8 cellular contexts compared by ENCODE assay signal in the genomic region with DNA sequence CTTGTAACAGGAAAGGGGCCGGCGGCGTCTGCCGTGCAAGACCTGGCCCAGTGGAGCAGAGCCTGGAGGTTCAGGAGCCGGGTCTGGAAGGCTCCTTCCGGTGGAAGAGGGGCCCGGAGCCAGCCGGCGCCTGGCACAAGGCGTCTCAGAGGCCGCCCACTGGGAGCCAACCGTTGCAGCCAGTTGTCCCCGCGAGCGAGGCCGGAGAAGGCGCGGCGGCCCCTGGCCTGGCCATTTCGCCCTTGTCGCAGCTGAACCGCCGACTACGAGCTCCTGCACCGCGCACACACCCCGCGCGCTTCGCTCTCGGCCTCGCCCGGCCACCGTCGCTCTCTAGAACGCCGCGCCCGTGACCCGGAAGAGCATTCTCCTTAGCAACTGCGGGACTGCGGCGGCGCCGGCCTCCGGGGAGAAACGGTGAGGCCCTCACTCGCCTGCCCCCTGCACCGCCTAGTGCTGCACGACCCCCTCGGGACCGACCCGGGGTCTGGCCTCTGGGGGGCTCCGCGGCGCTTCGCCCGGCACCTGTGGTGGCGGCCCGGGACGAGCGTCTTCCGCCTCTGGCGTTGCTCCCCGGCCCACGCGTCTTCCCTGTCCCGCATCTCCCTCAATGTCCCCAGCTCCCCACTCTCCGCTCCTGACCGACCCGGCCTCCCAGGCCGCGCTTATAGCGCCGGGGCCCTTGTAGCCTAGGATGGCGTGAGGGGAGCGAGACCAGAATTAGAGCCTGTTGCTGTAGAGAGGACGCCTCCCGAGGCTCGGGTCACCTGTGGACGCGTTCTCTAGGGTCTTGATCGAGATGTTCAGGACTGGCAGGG. TPM values are rescaled to one million over a fixed set of nuclear protein-coding genes. Genes with fewer than 3 reads are reported as not detected.
DNase-seq lines count a peak whose midpoint lies in the region; FAIRE-seq and TF ChIP-seq lines count a peak whose summit lies in the region.

A gene with protein sequence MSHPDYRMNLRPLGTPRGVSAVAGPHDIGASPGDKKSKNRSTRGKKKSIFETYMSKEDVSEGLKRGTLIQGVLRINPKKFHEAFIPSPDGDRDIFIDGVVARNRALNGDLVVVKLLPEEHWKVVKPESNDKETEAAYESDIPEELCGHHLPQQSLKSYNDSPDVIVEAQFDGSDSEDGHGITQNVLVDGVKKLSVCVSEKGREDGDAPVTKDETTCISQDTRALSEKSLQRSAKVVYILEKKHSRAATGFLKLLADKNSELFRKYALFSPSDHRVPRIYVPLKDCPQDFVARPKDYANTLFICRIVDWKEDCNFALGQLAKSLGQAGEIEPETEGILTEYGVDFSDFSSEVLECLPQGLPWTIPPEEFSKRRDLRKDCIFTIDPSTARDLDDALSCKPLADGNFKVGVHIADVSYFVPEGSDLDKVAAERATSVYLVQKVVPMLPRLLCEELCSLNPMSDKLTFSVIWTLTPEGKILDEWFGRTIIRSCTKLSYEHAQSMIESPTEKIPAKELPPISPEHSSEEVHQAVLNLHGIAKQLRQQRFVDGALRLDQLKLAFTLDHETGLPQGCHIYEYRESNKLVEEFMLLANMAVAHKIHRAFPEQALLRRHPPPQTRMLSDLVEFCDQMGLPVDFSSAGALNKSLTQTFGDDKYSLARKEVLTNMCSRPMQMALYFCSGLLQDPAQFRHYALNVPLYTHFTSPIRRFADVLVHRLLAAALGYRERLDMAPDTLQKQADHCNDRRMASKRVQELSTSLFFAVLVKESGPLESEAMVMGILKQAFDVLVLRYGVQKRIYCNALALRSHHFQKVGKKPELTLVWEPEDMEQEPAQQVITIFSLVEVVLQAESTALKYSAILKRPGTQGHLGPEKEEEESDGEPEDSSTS (plus strand): TSS at position 365 of the 818 bp plus-strand sequence. CDS start 53,215 bp downstream, outside the sequence.

- peak within 1 kb of the TSS; percentile 32 for H3K23ac ChIP-seq in neuronal stem cell (ENCODE audit: low read depth, low read length, poor library complexity)

- no peaks in the 10 kb centered on the region for H4K20me1 ChIP-seq in MM.1S (ENCODE audit: insufficient read depth, low read length)

- peak within 1 kb of the TSS; percentile 99 for H3K18ac ChIP-seq in neuronal stem cell (ENCODE audit: low read length)

- peak within 1 kb of the TSS; percentile 38 for H3K4ac ChIP-seq in neuronal stem cell (ENCODE audit: low read length)

- TF ChIP-seq CTCF in MM.1S (IDR thresholded peaks at IDR 0.05; ENCODE audit: low read length) (no peak), subcutaneous adipose tissue (IDR thresholded peaks at IDR 0.05; ENCODE audit: low read depth) (no peak)

- no peaks in the 10 kb centered on the region for H3F3A ChIP-seq in MM.1S (ENCODE audit: insufficient read depth, low read length)

- peak within 1 kb of the TSS; percentile 85 for H3K4me2 ChIP-seq in MM.1S (ENCODE audit: low read depth, low read length)
- H3K4me2 ChIP-seq in neuronal stem cell (ENCODE audit: insufficient read depth, low read length, poor library complexity, severe bottlenecking), result peak within 1 kb of the TSS; percentile 80

- WGBS in neuronal stem cell (ENCODE audit: extremely low coverage in 2 of 2, insufficient read length in 2 of 2, insufficient replicate concordance in 1 of 2), 2 donors, result no CpG with 5 or more reads among the region's 83 CpGs

- DNase-seq in G401 (ENCODE audit: low spot score) (peak; percentile 83), HAP-1 (ENCODE audit: low spot score in 2 of 2) (peak; percentile 81 to 83), MM.1S (peak; percentile 87), SJSA1 (ENCODE audit: low read depth in 1 of 2, low spot score in 2 of 2) (peak; percentile 78 to 87), frontal cortex (ENCODE audit: low spot score in 2 of 2) (peak; percentile 86), neuronal stem cell (ENCODE audit: low spot score) (peak; percentile 79)
- DNase-seq in activated naive CD4-positive, alpha-beta T cell (lab: John Stamatoyannopoulos, UW), result peak; percentile 39 to 70 (median 48)

- no peaks in the 10 kb centered on the region for H3K36me3 ChIP-seq in HAP-1 (replicated peaks)
- H3K36me3 ChIP-seq in MM.1S (replicated peaks; ENCODE audit: insufficient read depth, low read length), result no peaks in the 10 kb centered on the region
- peaks cover 3% of the 10 kb centered on the region; the same call in 1 of the 2 replicates for H3K36me3 ChIP-seq in SJSA1
- H3K36me3 ChIP-seq in neuronal stem cell (replicated peaks in 1 of 2; ENCODE audit: control insufficient read depth in 2 of 2, insufficient read depth in 2 of 2, low read length in 2 of 2), result no peaks in the 10 kb centered on the region

- H3K4me3 ChIP-seq in HAP-1 (peak within 1 kb of the TSS; percentile 78), MM.1S (ENCODE audit: low read length) (peak within 1 kb of the TSS; percentile 89), SJSA1 (peak within 1 kb of the TSS; percentile 78), neuronal stem cell (ENCODE audit: low read length in 2 of 2) (peak within 1 kb of the TSS; percentile 84 to 90)

- H2AFZ ChIP-seq in MM.1S (ENCODE audit: low read length) (peak within 1 kb of the TSS; percentile 97), neuronal stem cell (ENCODE audit: low read length) (peak within 1 kb of the TSS; percentile 99)

- H3K79me2 ChIP-seq in MM.1S (ENCODE audit: low read length), result peaks cover 49% of the 10 kb centered on the region

- H3K9ac ChIP-seq in MM.1S (ENCODE audit: low read length) (peak within 1 kb of the TSS; percentile 80), neuronal stem cell (ENCODE audit: low read depth, low read length, poor library complexity) (peak within 1 kb of the TSS; percentile 98)

- H2AK5ac ChIP-seq in neuronal stem cell (ENCODE audit: low read depth, low read length), result peak within 1 kb of the TSS; percentile 68

- H3K79me1 ChIP-seq in neuronal stem cell (ENCODE audit: low read depth, low read length), result no peaks in the 10 kb centered on the region

- peak within 1 kb of the TSS; percentile 67 for H2BK15ac ChIP-seq in neuronal stem cell (ENCODE audit: low read length)

- H3K9me3 ChIP-seq in HAP-1 (peaks cover 3% of the 10 kb centered on the region), MM.1S (replicated peaks; ENCODE audit: insufficient read depth, low read length) (no peaks in the 10 kb centered on the region), SJSA1 (replicated peaks) (no peaks in the 10 kb centered on the region; the same call in 1 of the 2 replicates), neuronal stem cell (replicated peaks in 1 of 2; ENCODE audit: control insufficient read depth in 2 of 2, insufficient read depth in 1 of 2, low read depth in 1 of 2, low read length in 2 of 2) (peaks cover 0 to 4% of the 10 kb centered on the region in 2 donors)

- H4K91ac ChIP-seq in neuronal stem cell (ENCODE audit: low read depth, low read length, poor library complexity), result peak within 1 kb of the TSS; percentile 1

- H2BK5ac ChIP-seq in neuronal stem cell (ENCODE audit: low read length), result peak within 1 kb of the TSS; percentile 91

- H3K27me3 ChIP-seq in HAP-1 (ENCODE audit: low read depth) (no peaks in the 10 kb centered on the region), MM.1S (replicated peaks; ENCODE audit: insufficient read depth, low read length) (no peaks in the 10 kb centered on the region), SJSA1 (replicated peaks) (no peaks in the 10 kb centered on the region), neuronal stem cell (ENCODE audit: control insufficient read depth in 3 of 3, insufficient read depth in 3 of 3, low read depth in 1 of 3, low read length in 3 of 3) (no peaks in the 10 kb centered on the region)

- H2BK120ac ChIP-seq in neuronal stem cell (ENCODE audit: low read depth, low read length), result peak within 1 kb of the TSS; percentile 10

- no peaks in the 10 kb centered on the region for H3K9me2 ChIP-seq in MM.1S (replicated peaks; ENCODE audit: insufficient read depth, low read length)

- H3K27ac ChIP-seq in MM.1S (ENCODE audit: low read length), result peak within 1 kb of the TSS; percentile 55; the same call in 1 of the 2 replicates
- peak within 1 kb of the TSS; percentile 70 for H3K27ac ChIP-seq in SJSA1
- peak within 1 kb of the TSS; percentile 73 for H3K27ac ChIP-seq in neuronal stem cell (replicated peaks; ENCODE audit: low read length)

- FAIRE-seq in frontal cortex (lab: Jason Lieb, UNC), result no peak

- H3K4me1 ChIP-seq in HAP-1, result peaks cover 6% of the 10 kb centered on the region; the same call in 1 of the 2 replicates
- peaks cover 3% of the 10 kb centered on the region for H3K4me1 ChIP-seq in MM.1S (ENCODE audit: low read length)
- peaks cover 6% of the 10 kb centered on the region for H3K4me1 ChIP-seq in SJSA1 (replicated peaks)
- peaks cover 2 to 9% of the 10 kb centered on the region in 2 donors for H3K4me1 ChIP-seq in neuronal stem cell (ENCODE audit: control insufficient read depth in 2 of 2, insufficient read depth in 1 of 2, low read depth in 1 of 2, low read length in 2 of 2)

- in situ Hi-C loops in G401 (cut with HindIII; ENCODE audit: low sequenced_read_pairs) (no loop called here), HAP-1 (cut with MboI; ENCODE audit: low sequenced_read_pairs) (no loop called here)

- H2BK12ac ChIP-seq in neuronal stem cell (ENCODE audit: low read length), result no peak within 1 kb of the TSS

- peak within 1 kb of the TSS; percentile 92 for H3K14ac ChIP-seq in neuronal stem cell (ENCODE audit: low read length)

- H4K8ac ChIP-seq in neuronal stem cell (ENCODE audit: low read depth, low read length), result peak within 1 kb of the TSS; percentile 90

RNA-seq across cellular contexts. Expression of the gene that starts here (rescaled TPM):
- total RNA-seq in G401 (2014; rRNA removed; shearing (Covaris generic)), result 33.1 and 33.3 TPM in 2 replicates
- total RNA-seq in SJSA1 (2014; rRNA removed; shearing (Covaris generic)), result 20.6 and 29.8 TPM in 2 replicates
- total RNA-seq in frontal cortex, result 33.0 TPM
- 17.7 TPM for polyA plus RNA-seq in neuronal stem cell (2013, experiment 1 of 2)
- polyA plus RNA-seq in neuronal stem cell (2013, experiment 2 of 2), result 18.0 TPM
- total RNA-seq in subcutaneous adipose tissue, result 10 to 100 TPM; 18.7 to 30.9 (median 26.1) TPM

Comparison
In these comparisons a context has a peak if more than half of its experiments do, and no peak if none do; other contexts are left out.
1. Peak in every context shown above with its lines: DNase-seq, H3K4me3 ChIP-seq and H3K27ac ChIP-seq.